ENCODE assay signal across 8 cellular contexts in the genomic region with DNA sequence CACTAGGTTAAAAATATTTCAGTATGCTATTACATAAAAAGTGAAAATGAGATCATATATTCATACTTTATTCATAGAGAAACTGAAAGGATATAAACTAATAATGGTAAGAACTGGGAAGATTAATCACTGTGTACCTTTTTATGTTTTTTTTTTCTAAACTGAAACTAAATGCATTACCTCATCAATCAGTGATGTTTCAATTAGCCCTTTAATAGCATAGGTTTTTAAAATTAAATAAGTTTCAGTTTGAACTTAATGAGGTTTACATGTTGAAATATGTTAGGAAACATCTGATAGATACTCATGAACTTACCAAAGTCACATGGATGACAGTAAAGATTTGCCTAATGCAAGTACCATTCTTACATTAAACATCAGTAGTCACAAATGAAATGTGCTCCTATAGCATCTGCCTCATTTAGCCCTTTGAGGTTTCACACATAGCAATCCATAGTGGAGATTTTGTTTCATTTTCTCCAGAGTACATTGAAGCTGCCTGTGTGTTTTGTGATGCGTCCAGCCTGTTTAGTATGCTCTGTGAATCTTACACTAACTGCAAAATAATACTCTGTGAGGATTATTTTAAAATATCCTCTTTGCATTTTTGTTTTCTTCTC. TPM values are rescaled to one million over a fixed set of nuclear protein-coding genes. Genes with fewer than 3 reads are reported as not detected.
A peak's percentile ranks its signal among the peaks of the same experiment; 100 is the strongest.
DNase-seq lines count a peak whose midpoint lies in the region; ATAC-seq, FAIRE-seq and TF ChIP-seq lines count a peak whose summit lies in the region.

No MANE protein-coding gene starts in this region.

- H3K4me3 Mint-ChIP-seq in T-helper 1 cell treated with Interleukin-12 subunit alpha and Interleukin-12 subunit beta and Interleukin-4 antibody, amounts not matched to agents 30 μg/mL and 1 μg/mL, for 36 hours: peak overlapping the region; percentile 41

- peak; percentile 45 for DNase-seq in medulla oblongata (ENCODE audit: extremely low spot score)
- DNase-seq in NCI-H146 treated with DMSO at 0.1 percent for 48 hours (lab: John Stamatoyannopoulos, UW; ENCODE audit: unreplicated experiment): no peak
- DNase-seq in D721Med (ENCODE audit: insufficient read length, low spot score): no peak
- no peak for DNase-seq in G401 (ENCODE audit: low spot score)
- no peak for DNase-seq in NK-92 (lab: John Stamatoyannopoulos, UW; ENCODE audit: unreplicated experiment)

- in situ Hi-C loops in G401 (cut with HindIII; ENCODE audit: low sequenced_read_pairs): no loop called here

- no peak for FAIRE-seq in D721Med (lab: Jason Lieb, UNC)

- peak overlapping the region; percentile 53 for H3K4me3 ChIP-seq in GM08714 (ENCODE audit: low read length)

- H3K9me3 Mint-ChIP-seq in T-helper 1 cell treated with Interleukin-12 subunit alpha and Interleukin-12 subunit beta and Interleukin-4 antibody, amounts not matched to agents 30 μg/mL and 1 μg/mL, for 36 hours: peaks cover 5% of the 10 kb centered on the region

- no peaks in the 10 kb centered on the region for H3K27me3 Mint-ChIP-seq in T-helper 1 cell treated with Interleukin-12 subunit alpha and Interleukin-12 subunit beta and Interleukin-4 antibody, amounts not matched to agents 30 μg/mL and 1 μg/mL, for 36 hours (ENCODE audit: low read depth)

- peak; percentile 44 for ATAC-seq in GM21717 (IDR thresholded peaks at IDR 0.05; ENCODE audit: unreplicated experiment)

- TF ChIP-seq CTCF in D721Med (IDR thresholded peaks at IDR 0.05; ENCODE audit: insufficient read depth, missing control alignments): no peak

- peaks cover 10% of the 10 kb centered on the region for H3K36me3 Mint-ChIP-seq in T-helper 1 cell treated with Interleukin-12 subunit alpha and Interleukin-12 subunit beta and Interleukin-4 antibody, amounts not matched to agents 30 μg/mL and 1 μg/mL, for 36 hours (ENCODE audit: low read depth)

- peaks cover 53% of the 10 kb centered on the region for H3K4me1 Mint-ChIP-seq in T-helper 1 cell treated with Interleukin-12 subunit alpha and Interleukin-12 subunit beta and Interleukin-4 antibody, amounts not matched to agents 30 μg/mL and 1 μg/mL, for 36 hours (ENCODE audit: low read depth)

- peak overlapping the region; percentile 76 for H3K27ac Mint-ChIP-seq in T-helper 1 cell treated with Interleukin-12 subunit alpha and Interleukin-12 subunit beta and Interleukin-4 antibody, amounts not matched to agents 30 μg/mL and 1 μg/mL, for 36 hours

RNA-seq across cellular contexts. Expression of gene MAPRE2, which starts 8.9 kb away (rescaled TPM):
- total RNA-seq in G401 (2014; rRNA removed; shearing (Covaris generic)): 17.2 and 30.3 TPM in 2 replicates
